In genomic region chr11:95559899-95560298, GRCh38 we compare ENCODE assay signal across 1 cellular context.
A peak's percentile ranks its signal among the peaks of the same experiment; 100 is the strongest.
TF ChIP-seq lines count a peak whose summit lies in the region.

No MANE protein-coding gene starts in this region.

TF ChIP-seq in K562, 482 proteins besides CTCF, POLR2A, EP300 and RAD21 (continued from another document):
- TF ChIP-seq PKNOX1 (IDR thresholded peaks at IDR 0.05) = peak; percentile 22; the same call in 1 of the 2 replicates
- TF ChIP-seq E2F4 (CRISPR knock-in tag; IDR thresholded peaks at IDR 0.05; ENCODE audit: low read depth) = no peak
- TF ChIP-seq XRCC4 (IDR thresholded peaks at IDR 0.05; ENCODE audit: extremely low read depth, insufficient read depth, insufficient read length) = no peak
- no peak for TF ChIP-seq MXI1 (IDR thresholded peaks at IDR 0.05; ENCODE audit: low read depth, low read length)
